8 cellular contexts compared by ENCODE assay signal in the genomic region with DNA sequence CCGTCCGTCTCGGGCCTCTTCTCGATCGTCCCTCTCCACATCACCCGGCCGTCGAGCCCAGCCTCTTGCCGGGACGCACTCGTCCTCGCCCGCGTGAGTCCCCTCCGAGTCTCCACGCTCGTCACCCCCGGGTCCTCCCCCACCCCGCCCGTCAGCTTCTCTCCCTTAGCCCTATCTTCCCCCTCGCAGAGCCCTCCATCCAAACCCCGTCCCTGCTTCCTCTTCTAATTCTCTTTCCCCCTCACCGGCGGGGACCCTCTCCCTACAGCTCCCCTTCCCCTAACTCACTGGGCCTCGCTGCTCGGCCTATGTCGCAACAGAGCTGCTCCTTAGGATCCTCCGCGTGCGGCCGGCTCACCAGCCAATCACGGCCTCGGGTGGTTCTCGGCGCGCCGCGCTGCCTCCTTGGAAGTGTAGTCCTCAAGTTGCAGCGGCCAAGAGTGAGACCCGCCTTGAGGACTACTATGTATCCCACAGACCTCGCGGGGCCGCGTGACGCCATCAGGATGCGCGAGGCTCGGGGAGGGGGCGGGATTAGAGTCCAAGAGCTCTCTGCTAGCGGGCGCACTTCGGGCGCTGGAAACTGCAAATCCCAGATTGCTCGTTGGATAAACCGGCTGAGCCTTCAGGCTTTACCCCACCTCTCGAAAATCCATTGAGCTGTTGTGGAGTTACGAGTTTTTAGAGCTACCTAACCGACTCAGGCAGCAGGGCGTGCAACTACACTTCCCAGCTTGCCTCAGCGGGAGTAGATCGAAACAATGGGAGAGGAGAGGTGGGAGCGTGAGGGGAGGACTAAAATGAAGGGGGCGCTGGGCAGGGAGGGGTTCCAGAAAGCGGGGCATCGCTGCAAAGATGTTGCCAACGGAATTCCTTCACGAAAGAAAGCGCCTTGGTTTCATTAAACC. TPM values are rescaled to one million over a fixed set of nuclear protein-coding genes. Genes with fewer than 3 reads are reported as not detected.
DNase-seq lines count a peak whose midpoint lies in the region; ATAC-seq and TF ChIP-seq lines count a peak whose summit lies in the region.

A gene (minus strand): TSS at position 331 of the 908 bp plus-strand sequence. CDS start 747 bp downstream, outside the sequence.

- H3K9me3 ChIP-seq in Panc1 (ENCODE audit: control insufficient read depth, insufficient read depth, low read depth, low read length): no peaks in the 10 kb centered on the region
- H3K9me3 ChIP-seq in esophagus (ENCODE audit: control insufficient read depth in 2 of 2, insufficient read depth in 1 of 2, low read depth in 1 of 2, low read length in 1 of 2): no peaks in the 10 kb centered on the region
- no peaks in the 10 kb centered on the region for H3K9me3 ChIP-seq in muscle layer of colon (ENCODE audit: low read length)

- H3K4me3 ChIP-seq in Panc1 (ENCODE audit: low read depth in 2 of 2, low read length in 2 of 2) (peak within 1 kb of the TSS; percentile 88 to 89), esophagus (ENCODE audit: low read depth in 1 of 2, low read length in 2 of 2) (peak within 1 kb of the TSS; percentile 71 to 78), muscle layer of colon (ENCODE audit: low read depth in 1 of 2, low read length in 2 of 2) (peak within 1 kb of the TSS; percentile 85 to 92)

- intact Hi-C loops in Panc1 (cut with micrococcal nuclease; ENCODE audit: unreplicated experiment): no loop called here

- ATAC-seq in GM21723 (IDR thresholded peaks at IDR 0.05; ENCODE audit: unreplicated experiment) (peak; percentile 99), Panc1 (peak; percentile 100)
- peak; percentile 100 for ATAC-seq in activated T-cell treated with anti-CD3 and anti-CD28 coated beads, Interleukin-2, amount 50 U/mL, for 4 hours

- H3K27me3 Mint-ChIP-seq in activated T-cell treated with anti-CD3 and anti-CD28 coated beads, Interleukin-2, amount 50 U/mL, for 4 hours (ENCODE audit: low read depth): no peaks in the 10 kb centered on the region

- BruUV-seq in Panc1 (replicated peaks; lab: Mats Ljungman, UMichigan): no TSS peak

- POLR2A ChIA-PET in Panc1 (lab: Charles Lee): interaction anchor here (0.5 to 0.7 kb wide), 4 partner anchors 13 to 185 kb away, joined by 3 to 5 read pairs (median 3); no protein-coding TSS in a partner anchor

- H3K4me1 Mint-ChIP-seq in activated T-cell treated with anti-CD3 and anti-CD28 coated beads, Interleukin-2, amount 50 U/mL, for 4 hours (ENCODE audit: low read depth): peaks cover 45% of the 10 kb centered on the region

- H3K9me3 Mint-ChIP-seq in activated T-cell treated with anti-CD3 and anti-CD28 coated beads, Interleukin-2, amount 50 U/mL, for 4 hours: no peaks in the 10 kb centered on the region

- peaks cover 32% of the 10 kb centered on the region for H3K36me3 Mint-ChIP-seq in activated T-cell treated with anti-CD3 and anti-CD28 coated beads, Interleukin-2, amount 50 U/mL, for 4 hours (ENCODE audit: insufficient read depth)

- peaks cover 16% of the 10 kb centered on the region; the same call in 1 of the 2 replicates for H3K36me3 ChIP-seq in Panc1 (ENCODE audit: control insufficient read depth, insufficient read depth, low read length)
- peaks cover 5 to 18% of the 10 kb centered on the region in 2 donors for H3K36me3 ChIP-seq in esophagus (ENCODE audit: control insufficient read depth in 2 of 2, insufficient read depth in 2 of 2, low read length in 1 of 2)
- H3K36me3 ChIP-seq in muscle layer of colon (ENCODE audit: insufficient read depth, low read length): peaks cover 29% of the 10 kb centered on the region

- TF ChIP-seq CTCF in Panc1 (IDR thresholded peaks at IDR 0.05): no peak

- H3K27ac ChIP-seq in Panc1 (ENCODE audit: low read length) (peak within 1 kb of the TSS; percentile 89), esophagus (ENCODE audit: low read depth in 2 of 2, low read length in 1 of 2) (peak within 1 kb of the TSS; percentile 67 to 87), muscle layer of colon (ENCODE audit: low read depth, low read length) (peak within 1 kb of the TSS; percentile 88)

- CTCF ChIA-PET in Panc1 (lab: Charles Lee): interaction anchor here (0.6 to 1.2 kb wide), 6 partner anchors 17 to 170 kb away, joined by 4 to 6 read pairs (median 4); no protein-coding TSS in a partner anchor

- peak within 1 kb of the TSS; percentile 65 for H3K9ac ChIP-seq in muscle layer of colon (ENCODE audit: low read length)

- H3K4me3 Mint-ChIP-seq in activated T-cell treated with anti-CD3 and anti-CD28 coated beads, Interleukin-2, amount 50 U/mL, for 4 hours: peak within 1 kb of the TSS; percentile 100

- no peaks in the 10 kb centered on the region for H3K27me3 ChIP-seq in Panc1 (ENCODE audit: control insufficient read depth, insufficient read depth, low read length)
- no peaks in the 10 kb centered on the region for H3K27me3 ChIP-seq in esophagus (ENCODE audit: control insufficient read depth in 1 of 2, insufficient read depth in 2 of 2, low read length in 2 of 2)
- no peaks in the 10 kb centered on the region for H3K27me3 ChIP-seq in muscle layer of colon (ENCODE audit: control insufficient read depth in 1 of 2, insufficient read depth in 2 of 2, low read length in 2 of 2)

- DNase-seq in DMS53 (lab: John Stamatoyannopoulos, UW) (peak; percentile 100), KG1 (lab: John Stamatoyannopoulos, UW) (peak; percentile 97), Panc1 (ENCODE audit: low read depth, low spot score) (peak; percentile 98)
- DNase-seq in activated T-cell treated with anti-CD3 and anti-CD28 coated beads, Interleukin-2, amount 50 U/mL, for 4 hours: peak; percentile 98
- DNase-seq in stimulated activated CD8-positive, alpha-beta memory T cell treated with anti-CD3 and anti-CD28 coated beads, Interleukin-7, amount 100 ng/mL, for 24 hours (ENCODE audit: low read depth): peak; percentile 99

- 0% methylated on average over 68 of the region's 68 CpGs for WGBS in esophagus, 2 donors

- H3K4me1 ChIP-seq in Panc1 (ENCODE audit: control insufficient read depth, insufficient read depth, low read length): peaks cover 19% of the 10 kb centered on the region
- H3K4me1 ChIP-seq in esophagus (ENCODE audit: control insufficient read depth in 2 of 2, insufficient read depth in 2 of 2, low read length in 1 of 2): peaks cover 0 to 12% of the 10 kb centered on the region in 2 donors
- peaks cover 28% of the 10 kb centered on the region for H3K4me1 ChIP-seq in muscle layer of colon (ENCODE audit: insufficient read depth, low read length)

- in situ Hi-C loops in Panc1 (cut with HindIII; ENCODE audit: low pct_unique_long_range_greater_than_20kb, low sequenced_read_pairs): no loop called here

RNA-seq across cellular contexts. Expression of the gene that starts here (rescaled TPM):
- total RNA-seq in Panc1 (2021; ENCODE audit: unreplicated experiment): 64.4 TPM
- polyA plus RNA-seq in Panc1 (2012; ENCODE audit: insufficient read length): 53.9 TPM
- total RNA-seq in activated T-cell treated with anti-CD3 and anti-CD28 coated beads, Interleukin-2, amount 50 U/mL, for 4 hours: 100 to 1,000 TPM; 144 to 151 (median 146) TPM
- 10 to 100 TPM in 1 of 2 donors, 1 to 10 TPM in 1; 8.6 to 19.8 TPM for polyA plus RNA-seq in esophagus

Comparison
In these comparisons a context has a peak if more than half of its experiments do, and no peak if none do; other contexts are left out.
1. Peak in every context shown above with its lines: DNase-seq, ATAC-seq, H3K4me3 ChIP-seq and H3K27ac ChIP-seq.